Comparison of ENCODE assay signal across 22 cellular contexts in genomic region chr16:19135201-19135838, GRCh38. TPM values are rescaled to one million over a fixed set of nuclear protein-coding genes. Genes with fewer than 3 reads are reported as not detected.
DNase-seq lines count a peak whose midpoint lies in the region; ATAC-seq and TF ChIP-seq lines count a peak whose summit lies in the region.
"Had no signal": no experiment of that assay in that cellular context is flagged by ENCODE, and none has a peak within 500 bp of the region (broad histone marks: within the 10 kb centered on the region; RNA-seq: fewer than 3 reads in every experiment).

No MANE protein-coding gene starts in this region.

- no CpG with 5 or more reads among the region's 10 CpGs for WGBS in neuronal stem cell (ENCODE audit: extremely low coverage in 2 of 2, insufficient read length in 2 of 2, insufficient replicate concordance in 1 of 2), 2 donors

- no peak overlapping the region for H3K4ac ChIP-seq in neuronal stem cell (ENCODE audit: low read length)

- H3K4me2 ChIP-seq in PC-9 (peak overlapping the region; percentile 83), neuronal stem cell (ENCODE audit: insufficient read depth, low read length, poor library complexity, severe bottlenecking) (no peak overlapping the region)
- H3K4me2 ChIP-seq: smooth muscle cell had no signal

- no peak overlapping the region for H4K8ac ChIP-seq in neuronal stem cell (ENCODE audit: low read depth, low read length)

- H3K9me3 ChIP-seq in HEK293 (ENCODE audit: control insufficient read depth, insufficient read depth, low read depth, low read length) (no peaks in the 10 kb centered on the region), PC-9 (ENCODE audit: insufficient read depth, low read depth) (no peaks in the 10 kb centered on the region), neuronal stem cell (replicated peaks in 1 of 2; ENCODE audit: control insufficient read depth in 2 of 2, insufficient read depth in 1 of 2, low read depth in 1 of 2, low read length in 2 of 2) (no peaks in the 10 kb centered on the region)
- H3K9me3 ChIP-seq: lower lobe of right lung, right atrium auricular region, suprapubic skin had no signal

- no peak overlapping the region for H2BK12ac ChIP-seq in neuronal stem cell (ENCODE audit: low read length)

- H3K23ac ChIP-seq in neuronal stem cell (ENCODE audit: low read depth, low read length, poor library complexity) = no peak overlapping the region

- BruUV-seq in PC-9 (replicated peaks; lab: Mats Ljungman, UMichigan) = no TSS peak

- H3K4me3 ChIP-seq in HEK293 (ENCODE audit: low read depth, low read length) = no peak overlapping the region
- H3K4me3 ChIP-seq in PC-9 = no peak overlapping the region
- H3K4me3 ChIP-seq in neuronal stem cell (ENCODE audit: low read length in 2 of 2) = no peak overlapping the region
- no peak overlapping the region for H3K4me3 ChIP-seq in H7 (ENCODE audit: insufficient read depth, low read depth, low read length)
- H3K4me3 ChIP-seq: lower lobe of right lung, right atrium auricular region, smooth muscle cell, suprapubic skin had no signal

- no peaks in the 10 kb centered on the region for H4K20me1 ChIP-seq in PC-9 (ENCODE audit: insufficient read depth)

- no peak for TF ChIP-seq CTCF in HEK293 (tag by site-specific recombination; IDR thresholded peaks at IDR 0.05)
- TF ChIP-seq CTCF in PC-9 (conservative IDR thresholded peaks at IDR 0.05) = no peak
- no peak for TF ChIP-seq CTCF in GM10248 (IDR thresholded peaks at IDR 0.05; ENCODE audit: control extremely low read depth, extremely low read depth, low read depth, missing control alignments)

- H3K79me1 ChIP-seq in neuronal stem cell (ENCODE audit: low read depth, low read length) = no peaks in the 10 kb centered on the region

- no peak overlapping the region for H4K91ac ChIP-seq in neuronal stem cell (ENCODE audit: low read depth, low read length, poor library complexity)

- H3K9me2 ChIP-seq in PC-9 (ENCODE audit: insufficient read depth) = no peaks in the 10 kb centered on the region

- no peak overlapping the region for H2BK5ac ChIP-seq in neuronal stem cell (ENCODE audit: low read length)

- H3K14ac ChIP-seq in neuronal stem cell (ENCODE audit: low read length) = no peak overlapping the region

- no peak overlapping the region for H3K9ac ChIP-seq in neuronal stem cell (ENCODE audit: low read depth, low read length, poor library complexity)

- no peaks in the 10 kb centered on the region; the same call in 1 of the 2 replicates for H3K79me2 ChIP-seq in PC-9 (ENCODE audit: low read depth)

- H3F3A ChIP-seq in PC-9 (ENCODE audit: insufficient read depth, low read depth) = peaks cover 63% of the 10 kb centered on the region

- no peak overlapping the region for H2AK5ac ChIP-seq in neuronal stem cell (ENCODE audit: low read depth, low read length)

- no peak overlapping the region for H2BK15ac ChIP-seq in neuronal stem cell (ENCODE audit: low read length)

- ATAC-seq in esophagus mucosa = peak; percentile 29
- no peak for ATAC-seq in GM18909 (IDR thresholded peaks at IDR 0.05; ENCODE audit: poor library complexity, unreplicated experiment)

- H3K4me1 ChIP-seq in HEK293 (ENCODE audit: control insufficient read depth, insufficient read depth, low read length) = peaks cover 36% of the 10 kb centered on the region
- H3K4me1 ChIP-seq in PC-9 (replicated peaks; ENCODE audit: insufficient read depth) = peaks cover 84% of the 10 kb centered on the region
- peaks cover 0 to 17% of the 10 kb centered on the region in 2 donors for H3K4me1 ChIP-seq in neuronal stem cell (ENCODE audit: control insufficient read depth in 2 of 2, insufficient read depth in 1 of 2, low read depth in 1 of 2, low read length in 2 of 2)

- H2BK120ac ChIP-seq in neuronal stem cell (ENCODE audit: low read depth, low read length) = no peak overlapping the region

- intact Hi-C loops in PC-9 (cut with micrococcal nuclease; ENCODE audit: unreplicated experiment) = no loop called here

- no peak for DNase-seq in PC-9
- DNase-seq in neuronal stem cell (ENCODE audit: low spot score) = no peak
- no peak for DNase-seq in H7
- no peak for DNase-seq in GM10248 (ENCODE audit: extremely low spot score)
- no peak for DNase-seq in DMS153 treated with DMSO at 0.1 percent for 48 hours (lab: John Stamatoyannopoulos, UW; ENCODE audit: unreplicated experiment)
- DNase-seq: activated CD4-positive, alpha-beta T cell treated with anti-CD3 and anti-CD28 coated beads for 48 hours; activated CD8-positive, alpha-beta memory T cell treated with anti-CD3 and anti-CD28 coated beads for 24 hours; amniotic stem cell; C1 segment of cervical spinal cord; NCI-H187 treated with DMSO at 0.1 percent for 48 hours; stimulated activated naive CD4-positive, alpha-beta T cell; T1000; WERI-Rb-1 had no signal

- POLR2A ChIA-PET in HEK293 (lab: Yijun Ruan, JAX) = interaction anchor here (0.5 to 1.5 kb wide), 5 partner anchors 9 to 334 kb away, joined by 3 to 4 read pairs (median 3); partner anchors contain the start of genes ARL6IP1 and ITPRIPL2
- POLR2A ChIA-PET in PC-9 (lab: Charles Lee; ENCODE audit: unreplicated experiment) = interaction anchor here (0.6 to 1.6 kb wide), 4 partner anchors 8 to 703 kb away, joined by 4 to 6 read pairs (median 5); no protein-coding TSS in a partner anchor
- POLR2A ChIA-PET in GM10248 (lab: Yijun Ruan, JAX) = no interaction called here

- CTCF ChIA-PET in HEK293 (lab: Yijun Ruan, JAX) = interaction anchor here (0.8 to 1.3 kb wide), 3 partner anchors 42 to 49 kb away, joined by 3 to 4 read pairs (median 4); no protein-coding TSS in a partner anchor
- CTCF ChIA-PET in PC-9 (lab: Charles Lee) = interaction anchor here (0.6 to 1.8 kb wide), 4 partner anchors 15 to 182 kb away, joined by 3 to 7 read pairs (median 6); no protein-coding TSS in a partner anchor
- CTCF ChIA-PET in GM10248 (lab: Yijun Ruan, JAX) = interaction anchor here (0.5 to 2.1 kb wide), 9 partner anchors 9 to 237 kb away, joined by 3 to 8 read pairs (median 3); no protein-coding TSS in a partner anchor

- H3K27me3 ChIP-seq in PC-9 (ENCODE audit: insufficient read depth, low read depth) = no peaks in the 10 kb centered on the region
- H3K27me3 ChIP-seq in neuronal stem cell (ENCODE audit: control insufficient read depth in 3 of 3, insufficient read depth in 3 of 3, low read depth in 1 of 3, low read length in 3 of 3) = no peaks in the 10 kb centered on the region
- H3K27me3 ChIP-seq in H7 (ENCODE audit: control insufficient read depth, insufficient read depth, low read length) = no peaks in the 10 kb centered on the region
- H3K27me3 ChIP-seq: right atrium auricular region, suprapubic skin had no signal

- no peaks in the 10 kb centered on the region for H3K36me3 ChIP-seq in HEK293 (ENCODE audit: control insufficient read depth in 2 of 2, insufficient read depth in 1 of 2, low read length in 2 of 2)
- H3K36me3 ChIP-seq in PC-9 (ENCODE audit: low read depth) = no peaks in the 10 kb centered on the region
- H3K36me3 ChIP-seq in neuronal stem cell (replicated peaks in 1 of 2; ENCODE audit: control insufficient read depth in 2 of 2, insufficient read depth in 2 of 2, low read length in 2 of 2) = no peaks in the 10 kb centered on the region
- H3K36me3 ChIP-seq in H7 (replicated peaks; ENCODE audit: control insufficient read depth, insufficient read depth, low read length) = no peaks in the 10 kb centered on the region
- H3K36me3 ChIP-seq: lower lobe of right lung, right atrium auricular region, suprapubic skin, WERI-Rb-1 had no signal

- H3K18ac ChIP-seq in neuronal stem cell (ENCODE audit: low read length) = no peak overlapping the region

- H3K27ac ChIP-seq in HEK293 (ENCODE audit: extremely low read depth, low read depth, low read length) (peak overlapping the region; percentile 39; the same call in 1 of the 2 replicates), PC-9 (peak overlapping the region; percentile 92), neuronal stem cell (replicated peaks; ENCODE audit: low read length) (no peak overlapping the region)
- H3K27ac ChIP-seq: lower lobe of right lung, right atrium auricular region, suprapubic skin, WERI-Rb-1 had no signal

- no peak overlapping the region for H2AFZ ChIP-seq in PC-9
- peak overlapping the region; percentile 46 for H2AFZ ChIP-seq in neuronal stem cell (ENCODE audit: low read length)

TF ChIP-seq in HEK293, 187 proteins besides CTCF, POLR2A, EP300 and RAD21 (continues in another document):
- TF ChIP-seq FEZF1 (tag by site-specific recombination; IDR thresholded peaks at IDR 0.05) = peak; percentile 68
- TF ChIP-seq ZBTB8A (tag by site-specific recombination; IDR thresholded peaks at IDR 0.05) = peak; percentile 15; the same call in 1 of the 2 replicates
- TF ChIP-seq ZFHX2 (tag by site-specific recombination; conservative IDR thresholded peaks at IDR 0.05) = no peak
- TF ChIP-seq ZNF174 (tag by site-specific recombination; IDR thresholded peaks at IDR 0.05) = no peak
- TF ChIP-seq, protein P1, sequence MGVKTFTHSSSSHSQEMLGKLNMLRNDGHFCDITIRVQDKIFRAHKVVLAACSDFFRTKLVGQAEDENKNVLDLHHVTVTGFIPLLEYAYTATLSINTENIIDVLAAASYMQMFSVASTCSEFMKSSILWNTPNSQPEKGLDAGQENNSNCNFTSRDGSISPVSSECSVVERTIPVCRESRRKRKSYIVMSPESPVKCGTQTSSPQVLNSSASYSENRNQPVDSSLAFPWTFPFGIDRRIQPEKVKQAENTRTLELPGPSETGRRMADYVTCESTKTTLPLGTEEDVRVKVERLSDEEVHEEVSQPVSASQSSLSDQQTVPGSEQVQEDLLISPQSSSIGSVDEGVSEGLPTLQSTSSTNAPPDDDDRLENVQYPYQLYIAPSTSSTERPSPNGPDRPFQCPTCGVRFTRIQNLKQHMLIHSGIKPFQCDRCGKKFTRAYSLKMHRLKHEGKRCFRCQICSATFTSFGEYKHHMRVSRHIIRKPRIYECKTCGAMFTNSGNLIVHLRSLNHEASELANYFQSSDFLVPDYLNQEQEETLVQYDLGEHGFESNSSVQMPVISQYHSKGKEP (tag by site-specific recombination; IDR thresholded peaks at IDR 0.05) = no peak
- no peak for TF ChIP-seq ZNF24 (tag by site-specific recombination; IDR thresholded peaks at IDR 0.05)

RNA-seq across cellular contexts. Expression of gene ITPRIPL2, which starts 21.6 kb away (rescaled TPM):
- total RNA-seq in PC-9 (2021) (117 and 142 TPM in 2 replicates), esophagus mucosa (29.2 TPM)
- polyA plus RNA-seq in neuronal stem cell (2013, experiment 1 of 2) = 3.2 TPM
- polyA plus RNA-seq in neuronal stem cell (2013, experiment 2 of 2) = 3.5 TPM
- 3.4 and 5.5 TPM in 2 replicates for total RNA-seq in H7 (2014; rRNA removed; shearing (Covaris generic))
- polyA plus RNA-seq: neural cell had no signal

RNA-seq across cellular contexts. Expression of gene SYT17, which starts 32.7 kb away (rescaled TPM):
- 36.6 and 45.2 TPM in 2 replicates for total RNA-seq in PC-9 (2021)
- total RNA-seq in esophagus mucosa = 2.0 TPM
- 19.4 TPM for polyA plus RNA-seq in neuronal stem cell (2013, experiment 1 of 2)
- polyA plus RNA-seq in neuronal stem cell (2013, experiment 2 of 2) = 21.3 TPM
- 1.9 and 5.3 TPM in 2 replicates for total RNA-seq in H7 (2014; rRNA removed; shearing (Covaris generic))
- total RNA-seq: G401 had no signal
